8 cellular contexts compared by ENCODE assay signal in the genomic region with DNA sequence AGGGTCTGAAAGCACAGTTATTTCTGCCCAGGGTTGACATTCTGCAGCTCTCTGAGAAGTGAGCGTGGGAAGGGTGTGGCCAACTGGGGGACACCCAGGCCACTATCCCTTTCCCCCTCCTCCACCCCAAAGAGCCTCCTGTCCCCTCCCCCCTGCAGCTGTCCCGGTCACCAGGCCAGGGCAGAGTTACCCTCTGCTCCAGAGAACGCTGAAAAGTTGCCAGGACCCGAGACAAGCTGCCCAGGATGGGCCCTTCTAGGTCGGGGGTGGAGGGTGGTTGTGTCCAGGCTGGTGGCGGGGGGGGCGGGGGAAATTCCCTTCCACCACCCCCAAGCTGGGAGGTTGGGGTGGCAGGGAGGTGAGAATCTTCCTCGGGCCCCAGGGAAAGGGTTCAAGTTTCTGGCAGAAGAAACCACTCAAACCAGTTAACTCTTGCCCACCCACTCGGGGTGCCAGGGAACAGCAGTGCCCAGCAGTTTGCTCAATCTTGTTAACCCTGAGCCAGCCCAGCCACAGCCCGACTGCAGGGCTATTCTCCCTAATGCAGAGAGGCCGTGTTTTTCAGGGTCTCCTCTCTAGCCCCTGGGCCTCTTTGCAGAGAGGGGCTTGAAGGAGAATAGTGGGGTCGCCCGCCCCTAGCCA. TPM values are rescaled to one million over a fixed set of nuclear protein-coding genes. Genes with fewer than 3 reads are reported as not detected.
DNase-seq lines count a peak whose midpoint lies in the region; ATAC-seq and TF ChIP-seq lines count a peak whose summit lies in the region.

No MANE protein-coding gene starts in this region.

- TF ChIP-seq CTCF in gastroesophageal sphincter (IDR thresholded peaks at IDR 0.05) = no peak
- no peak for TF ChIP-seq CTCF in prostate gland (IDR thresholded peaks at IDR 0.05)

- H3K9me3 ChIP-seq in gastroesophageal sphincter (no peaks in the 10 kb centered on the region), prostate gland (no peaks in the 10 kb centered on the region)

- peak overlapping the region; percentile 93 for H3K27ac Mint-ChIP-seq in activated T-cell treated with anti-CD3 and anti-CD28 coated beads, Interleukin-2, amount 50 U/mL, for 24 hours

- peak; percentile 49 for DNase-seq in activated T-cell treated with anti-CD3 and anti-CD28 coated beads, Interleukin-2, amount 50 U/mL, for 1 hour
- no peak for DNase-seq in activated T-cell treated with anti-CD3 and anti-CD28 coated beads for 4 hours
- DNase-seq in activated T-cell treated with anti-CD3 and anti-CD28 coated beads, Interleukin-2, amount 50 U/mL, for 24 hours = peak; percentile 59
- DNase-seq in prostate gland (ENCODE audit: low spot score) = no peak
- no peak for DNase-seq in putamen (ENCODE audit: low spot score)
- DNase-seq in iPS-NIHi7 (ENCODE audit: extremely low spot score) = no peak

- H3K36me3 Mint-ChIP-seq in activated T-cell treated with anti-CD3 and anti-CD28 coated beads, Interleukin-2, amount 50 U/mL, for 24 hours (ENCODE audit: low read depth) = peaks cover 5% of the 10 kb centered on the region

- no peak for TF ChIP-seq EP300 in gastroesophageal sphincter (IDR thresholded peaks at IDR 0.05)

- no peaks in the 10 kb centered on the region for H3K27me3 Mint-ChIP-seq in activated T-cell treated with anti-CD3 and anti-CD28 coated beads, Interleukin-2, amount 50 U/mL, for 24 hours

- intact Hi-C loops in prostate gland (cut with DNase I) = loop anchor here (5.0 kb wide), 1 partner anchor 34 kb away; no protein-coding TSS in a partner anchor

- no peak for TF ChIP-seq POLR2A in gastroesophageal sphincter (IDR thresholded peaks at IDR 0.05)
- no peak for TF ChIP-seq POLR2A in prostate gland (IDR thresholded peaks at IDR 0.05)

- ATAC-seq in gastroesophageal sphincter (no peak), HG03045 (IDR thresholded peaks at IDR 0.05; ENCODE audit: unreplicated experiment) (no peak)

- H3K4me3 Mint-ChIP-seq in activated T-cell treated with anti-CD3 and anti-CD28 coated beads, Interleukin-2, amount 50 U/mL, for 24 hours = peak overlapping the region; percentile 79

- peaks cover 0 to 25% of the 10 kb centered on the region in 2 donors for H3K36me3 ChIP-seq in gastroesophageal sphincter
- H3K36me3 ChIP-seq in prostate gland = no peaks in the 10 kb centered on the region

- H3K4me1 ChIP-seq in gastroesophageal sphincter (peaks cover 3 to 91% (median 26%) of the 10 kb centered on the region in 3 donors), prostate gland (replicated peaks) (peaks cover 16% of the 10 kb centered on the region)

- H3K9me3 Mint-ChIP-seq in activated T-cell treated with anti-CD3 and anti-CD28 coated beads, Interleukin-2, amount 50 U/mL, for 24 hours = no peaks in the 10 kb centered on the region

- H3K4me1 Mint-ChIP-seq in activated T-cell treated with anti-CD3 and anti-CD28 coated beads, Interleukin-2, amount 50 U/mL, for 24 hours (ENCODE audit: low read depth) = peaks cover 65% of the 10 kb centered on the region

- H3K27ac ChIP-seq in gastroesophageal sphincter (peak overlapping the region; percentile 69 to 98 (median 94)), prostate gland (peak overlapping the region; percentile 85 to 91)

- 0 to 7% methylated on average over 1 to 3 of the region's 13 CpGs for WGBS in gastroesophageal sphincter (ENCODE audit: low coverage in 1 of 2), 2 donors
- WGBS in prostate gland = 3% methylated on average over 13 of the region's 13 CpGs

- no peaks in the 10 kb centered on the region for H3K27me3 ChIP-seq in gastroesophageal sphincter
- no peaks in the 10 kb centered on the region for H3K27me3 ChIP-seq in prostate gland (replicated peaks; ENCODE audit: insufficient read depth)

- peak overlapping the region; percentile 42 to 57 for H3K4me3 ChIP-seq in gastroesophageal sphincter
- peak overlapping the region; percentile 38 to 49 for H3K4me3 ChIP-seq in prostate gland

RNA-seq across cellular contexts. Expression of gene LGALS1, which starts 0.6 kb away (rescaled TPM):
- total RNA-seq in gastroesophageal sphincter (1,000 to 10,000 TPM in 3 of 4 donors, 100 to 1,000 TPM in 1; 747 to 1,092 (median 1,059) TPM), prostate gland (1,000 to 10,000 TPM in 1 of 2 donors, 100 to 1,000 TPM in 1; 365 to 1,063 TPM)

RNA-seq across cellular contexts. Expression of gene NOL12, which starts 10.1 kb away (rescaled TPM):
- total RNA-seq in gastroesophageal sphincter (10 to 100 TPM; 16.3 to 29.1 (median 20.2) TPM), prostate gland (10 to 100 TPM; 39.6 to 49.0 TPM)

RNA-seq across cellular contexts. Expression of gene PDXP, which starts 17.5 kb away (rescaled TPM):
- total RNA-seq in gastroesophageal sphincter (10 to 100 TPM in 3 of 4 donors, 1 to 10 TPM in 1; 9.2 to 19.3 (median 17.2) TPM), prostate gland (10 to 100 TPM; 12.9 to 87.8 TPM)

RNA-seq across cellular contexts. Expression of gene TRIOBP, which starts 20.8 kb away (rescaled TPM):
- total RNA-seq in gastroesophageal sphincter (100 to 1,000 TPM; 128 to 234 (median 137) TPM), prostate gland (100 to 1,000 TPM; 114 to 115 TPM)

RNA-seq across cellular contexts. Expression of gene SH3BP1, which starts 36.6 kb away (rescaled TPM):
- total RNA-seq in gastroesophageal sphincter (1 to 10 TPM; 2.9 to 4.9 (median 3.2) TPM), prostate gland (10 to 100 TPM; 10.9 to 12.0 TPM)

Comparison
In these comparisons a context has a peak if more than half of its experiments do, and no peak if none do; other contexts are left out.
1. DNase-seq: peak in activated T-cell treated with anti-CD3 and anti-CD28 coated beads, Interleukin-2, amount 50 U/mL, for 1 hour (single experiment) and activated T-cell treated with anti-CD3 and anti-CD28 coated beads, Interleukin-2, amount 50 U/mL, for 24 hours (single experiment); none in activated T-cell treated with anti-CD3 and anti-CD28 coated beads for 4 hours (single experiment), prostate gland (single experiment), putamen (single experiment) and iPS-NIHi7 (single experiment).